21 cellular contexts compared by ENCODE assay signal in genomic region chr6:124867126-124867525, GRCh38.
"Had no signal": no experiment of that assay in that cellular context is flagged by ENCODE, and none has a peak within 500 bp of the region (broad histone marks: within the 10 kb centered on the region; RNA-seq: fewer than 3 reads in every experiment).

No MANE protein-coding gene starts in this region.

- H3K27me3 ChIP-seq: dorsolateral prefrontal cortex, gastrocnemius medialis, right lobe of liver, tibial nerve, upper lobe of left lung had no signal

- ATAC-seq: gastrocnemius medialis; left ventricle myocardium superior; natural killer cell; right lobe of liver; stimulated activated naive B cell treated with anti-CD40 and anti-IgM and Interleukin-4, amounts not matched to agents 10 μg/mL and 1 μg/mL and 100 μg/mL, for 72 hours had no signal

- H3K27ac Mint-ChIP-seq: memory B cell; natural killer cell; progenitor cell of endocrine pancreas; stimulated activated naive B cell treated with anti-CD40 and anti-IgM and Interleukin-4, amounts not matched to agents 10 μg/mL and 1 μg/mL and 100 μg/mL, for 72 hours; stimulated activated naive CD8-positive, alpha-beta T cell treated with anti-CD3 and anti-CD28 coated beads, Interleukin-15, Interleukin-2, amounts not matched to agents 100 ng/mL and 50 ng/mL, for 24 hours had no signal

- H3K9me3 ChIP-seq: gastrocnemius medialis, right lobe of liver, thoracic aorta, tibial nerve, upper lobe of left lung had no signal

- H3K4me1 Mint-ChIP-seq: memory B cell; natural killer cell; stimulated activated naive B cell treated with anti-CD40 and anti-IgM and Interleukin-4, amounts not matched to agents 10 μg/mL and 1 μg/mL and 100 μg/mL, for 72 hours had no signal

- H3K4me3 ChIP-seq: dorsolateral prefrontal cortex, gastrocnemius medialis, lung, right lobe of liver, thoracic aorta, tibial nerve, upper lobe of left lung had no signal

- H3K4me1 ChIP-seq: gastrocnemius medialis, parathyroid adenoma, right lobe of liver, tibial nerve, upper lobe of left lung had no signal

- H3K36me3 ChIP-seq: gastrocnemius medialis, right lobe of liver, thoracic aorta, tibial nerve, upper lobe of left lung had no signal

- H3K27me3 Mint-ChIP-seq: memory B cell; stimulated activated naive B cell treated with anti-CD40 and anti-IgM and Interleukin-4, amounts not matched to agents 10 μg/mL and 1 μg/mL and 100 μg/mL, for 72 hours; stimulated activated naive CD8-positive, alpha-beta T cell treated with anti-CD3 and anti-CD28 coated beads, Interleukin-15, Interleukin-2, amounts not matched to agents 100 ng/mL and 50 ng/mL, for 24 hours had no signal

- H3K36me3 Mint-ChIP-seq: memory B cell; natural killer cell; stimulated activated naive B cell treated with anti-CD40 and anti-IgM and Interleukin-4, amounts not matched to agents 10 μg/mL and 1 μg/mL and 100 μg/mL, for 72 hours had no signal

- H3K9ac ChIP-seq: parathyroid adenoma had no signal

- H3K27ac ChIP-seq: dorsolateral prefrontal cortex, gastrocnemius medialis, parathyroid adenoma, right lobe of liver, thoracic aorta, tibial nerve, upper lobe of left lung had no signal

- H3K4me3 Mint-ChIP-seq: memory B cell; natural killer cell; stimulated activated naive B cell treated with anti-CD40 and anti-IgM and Interleukin-4, amounts not matched to agents 10 μg/mL and 1 μg/mL and 100 μg/mL, for 72 hours; stimulated activated naive CD8-positive, alpha-beta T cell treated with anti-CD3 and anti-CD28 coated beads, Interleukin-15, Interleukin-2, amounts not matched to agents 100 ng/mL and 50 ng/mL, for 24 hours had no signal

- H3K9me3 Mint-ChIP-seq: natural killer cell; stimulated activated naive CD8-positive, alpha-beta T cell treated with anti-CD3 and anti-CD28 coated beads, Interleukin-15, Interleukin-2, amounts not matched to agents 100 ng/mL and 50 ng/mL, for 24 hours had no signal

- DNase-seq: cortex of kidney; dorsolateral prefrontal cortex; effector CD4-positive, alpha-beta T cell; foreskin fibroblast; gastrocnemius medialis; head of caudate nucleus; left ventricle myocardium superior; natural killer cell; right lobe of liver; small intestine; stimulated activated CD4-positive, alpha-beta T cell treated with anti-CD3 and anti-CD28 coated beads, Interleukin-15, amount 100 ng/mL, for 24 hours; stimulated activated CD4-positive, alpha-beta T cell treated with anti-CD3 and anti-CD28 coated beads, Interleukin-2, amount 100 ng/mL, for 48 hours; stimulated activated naive B cell treated with anti-CD40 and anti-IgM and Interleukin-4, amounts not matched to agents 10 μg/mL and 1 μg/mL and 100 μg/mL, for 72 hours; upper lobe of left lung had no signal
